Comparison of ENCODE assay signal across 19 cellular contexts in the genomic region with DNA sequence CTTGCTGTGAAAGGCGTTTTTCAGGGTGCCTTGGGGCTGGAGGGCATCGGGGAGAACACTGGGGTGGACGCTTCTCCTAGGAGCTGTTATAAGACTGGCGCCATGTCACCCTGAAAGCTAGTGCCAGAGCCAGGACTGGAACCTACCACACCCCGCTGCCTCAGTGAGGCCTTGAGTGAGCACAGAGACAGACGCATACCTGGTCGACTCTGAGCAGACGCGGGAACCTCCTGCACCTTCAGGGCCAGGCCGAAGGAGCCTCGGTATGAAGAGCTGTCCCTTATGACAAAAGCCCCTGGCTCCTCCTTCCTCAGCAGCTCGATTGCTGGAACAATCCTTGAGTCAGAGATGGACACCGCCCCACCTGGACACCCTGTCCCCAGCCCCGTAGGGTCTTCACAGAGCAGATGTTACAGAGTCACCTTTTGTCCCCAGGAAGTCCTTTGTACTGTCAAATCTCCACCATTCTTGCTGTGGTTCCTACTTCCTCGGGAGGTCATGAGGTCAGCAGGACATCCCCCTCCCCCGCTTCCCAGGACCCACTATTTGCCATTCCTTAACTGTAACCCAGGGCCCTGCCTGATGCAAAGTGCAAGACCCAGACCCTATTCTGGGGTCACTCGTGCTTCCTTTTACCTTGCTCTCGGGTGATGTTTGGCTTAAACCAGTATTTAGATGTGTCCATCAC. TPM values are rescaled to one million over a fixed set of nuclear protein-coding genes. Genes with fewer than 3 reads are reported as not detected.
DNase-seq lines count a peak whose midpoint lies in the region; ATAC-seq and TF ChIP-seq lines count a peak whose summit lies in the region.
"Had no signal": no experiment of that assay in that cellular context is flagged by ENCODE, and none has a peak within 500 bp of the region (broad histone marks: within the 10 kb centered on the region; RNA-seq: fewer than 3 reads in every experiment).

No MANE protein-coding gene starts in this region.

- ATAC-seq in activated CD4-positive, alpha-beta T cell treated with anti-CD3 and anti-CD28 coated beads for 36 hours = no peak
- no peak for ATAC-seq in T-helper 17 cell
- ATAC-seq in GM18858 (IDR thresholded peaks at IDR 0.05; ENCODE audit: unreplicated experiment) = no peak
- ATAC-seq: gastroesophageal sphincter had no signal

- no peaks in the 10 kb centered on the region for H3K9me3 ChIP-seq in T-helper 17 cell (ENCODE audit: control insufficient read depth, low read length, poor library complexity, severe bottlenecking)
- no peaks in the 10 kb centered on the region for H3K9me3 ChIP-seq in esophagus squamous epithelium
- H3K9me3 ChIP-seq in HAP-1 = no peaks in the 10 kb centered on the region
- H3K9me3 ChIP-seq: colonic mucosa, gastroesophageal sphincter, thyroid gland had no signal

- in situ Hi-C loops in HAP-1 (cut with MboI; ENCODE audit: low sequenced_read_pairs) = no loop called here

- no peak for DNase-seq in activated CD4-positive, alpha-beta T cell treated with anti-CD3 and anti-CD28 coated beads for 36 hours
- DNase-seq in activated CD4-positive, alpha-beta T cell treated with anti-CD3 and anti-CD28 coated beads for 4 hours = no peak
- DNase-seq in T-helper 17 cell (no peak), esophagus squamous epithelium (lab: John Stamatoyannopoulos, UW) (no peak), HAP-1 (ENCODE audit: low spot score in 2 of 2) (no peak), ureter (ENCODE audit: low spot score) (no peak)
- DNase-seq: activated effector memory CD4-positive, alpha-beta T cell treated with Interleukin-2 at 50 U/mL for 16 hours; anterior cingulate cortex; colonic mucosa; NCI-H146; NCI-H345; SW 1271; thyroid gland had no signal

- H3K36me3 ChIP-seq in esophagus squamous epithelium = peaks cover 0 to 88% (median 6%) of the 10 kb centered on the region in 3 donors
- no peaks in the 10 kb centered on the region for H3K36me3 ChIP-seq in HAP-1 (replicated peaks)
- H3K36me3 ChIP-seq: colonic mucosa, gastroesophageal sphincter had no signal

- H3K36me3 Mint-ChIP-seq in activated CD4-positive, alpha-beta T cell treated with anti-CD3 and anti-CD28 coated beads for 36 hours (ENCODE audit: low read depth) = no peaks in the 10 kb centered on the region
- no peaks in the 10 kb centered on the region for H3K36me3 Mint-ChIP-seq in T-helper 17 cell (ENCODE audit: low read depth)

- H3K9me3 Mint-ChIP-seq in activated CD4-positive, alpha-beta T cell treated with anti-CD3 and anti-CD28 coated beads for 36 hours (ENCODE audit: low read depth) = no peaks in the 10 kb centered on the region

- H3K27me3 Mint-ChIP-seq in activated CD4-positive, alpha-beta T cell treated with anti-CD3 and anti-CD28 coated beads for 36 hours = no peaks in the 10 kb centered on the region
- H3K27me3 Mint-ChIP-seq in T-helper 17 cell = no peaks in the 10 kb centered on the region

- 70 to 84% methylated on average over 9 to 16 of the region's 18 CpGs for WGBS in esophagus squamous epithelium, 2 donors

- H3K27me3 ChIP-seq in esophagus squamous epithelium (no peaks in the 10 kb centered on the region), HAP-1 (ENCODE audit: low read depth) (no peaks in the 10 kb centered on the region)
- H3K27me3 ChIP-seq: colonic mucosa, gastroesophageal sphincter, thyroid gland had no signal

- no peak overlapping the region for H3K4me3 ChIP-seq in esophagus squamous epithelium
- H3K4me3 ChIP-seq in skin epidermis = no peak overlapping the region
- no peak overlapping the region for H3K4me3 ChIP-seq in HAP-1
- H3K4me3 ChIP-seq: colonic mucosa, gastroesophageal sphincter, thyroid gland had no signal

- POLR2A ChIA-PET in activated CD4-positive, alpha-beta T cell treated with anti-CD3 and anti-CD28 coated beads for 36 hours (lab: Charles Lee) = interaction anchor here (0.6 kb wide), 1 partner anchor 63 kb away, joined by 3 read pairs; no protein-coding TSS in a partner anchor

- peaks cover 82% of the 10 kb centered on the region for H3K4me1 Mint-ChIP-seq in activated CD4-positive, alpha-beta T cell treated with anti-CD3 and anti-CD28 coated beads for 36 hours
- H3K4me1 Mint-ChIP-seq in T-helper 17 cell = peaks cover 54% of the 10 kb centered on the region

- no peak for TF ChIP-seq POLR2A in esophagus squamous epithelium (IDR thresholded peaks at IDR 0.05)

- intact Hi-C loops in activated CD4-positive, alpha-beta T cell treated with anti-CD3 and anti-CD28 coated beads for 36 hours (cut with DNase I, micrococcal nuclease) = loop anchor here in 1 of 2 experiments (5.0 kb wide), 1 partner anchor 42 kb away; a partner anchor contains a TSS
- intact Hi-C loops in esophagus squamous epithelium (cut with DNase I) = no loop called here

- CTCF ChIA-PET in activated CD4-positive, alpha-beta T cell treated with anti-CD3 and anti-CD28 coated beads for 36 hours (lab: Charles Lee) = interaction anchor here (0.6 to 1.3 kb wide), 2 partner anchors 37 to 48 kb away, joined by 3 to 4 read pairs; no protein-coding TSS in a partner anchor

- no peak for TF ChIP-seq CTCF in esophagus squamous epithelium (IDR thresholded peaks at IDR 0.05)

- peaks cover 21 to 100% (median 61%) of the 10 kb centered on the region in 3 donors for H3K4me1 ChIP-seq in esophagus squamous epithelium
- no peaks in the 10 kb centered on the region for H3K4me1 ChIP-seq in HAP-1

- H3K4me3 Mint-ChIP-seq in activated CD4-positive, alpha-beta T cell treated with anti-CD3 and anti-CD28 coated beads for 36 hours = no peak overlapping the region
- H3K4me3 Mint-ChIP-seq in T-helper 17 cell = no peak overlapping the region

- peak overlapping the region; percentile 80 for H3K27ac Mint-ChIP-seq in activated CD4-positive, alpha-beta T cell treated with anti-CD3 and anti-CD28 coated beads for 36 hours
- H3K27ac Mint-ChIP-seq in T-helper 17 cell = peak overlapping the region; percentile 96

- H3K27ac ChIP-seq in esophagus squamous epithelium (peak overlapping the region; percentile 6 to 92 (median 90)), skin epidermis (peak overlapping the region in 12 of 21 experiments; percentile 15 to 83 (median 58))
- H3K27ac ChIP-seq: colonic mucosa, VCaP had no signal

RNA-seq across cellular contexts. Expression of a gene that starts 17.0 kb away (rescaled TPM):
- total RNA-seq in activated CD4-positive, alpha-beta T cell treated with anti-CD3 and anti-CD28 coated beads for 36 hours = 10 to 100 TPM; 10.8 to 12.8 TPM
- total RNA-seq in T-helper 17 cell (1 to 10 TPM in 1 of 2 donors, under 1 TPM in 1; 0.77 to 1.7 TPM), esophagus squamous epithelium (100 to 1,000 TPM in 1 of 4 donors, 10 to 100 TPM in 3; 34.6 to 104 (median 71.1) TPM), ureter (53.1 TPM)
- total RNA-seq: endothelial cell of umbilical vein, skeletal muscle tissue had no signal

RNA-seq across cellular contexts. Expression of a gene that starts 41.2 kb away (rescaled TPM):
- 10 to 100 TPM; 40.2 to 45.6 TPM for total RNA-seq in activated CD4-positive, alpha-beta T cell treated with anti-CD3 and anti-CD28 coated beads for 36 hours
- 1 to 10 TPM; 5.7 to 7.0 TPM for total RNA-seq in T-helper 17 cell
- 100 to 1,000 TPM in 1 of 4 donors, 10 to 100 TPM in 3; 27.1 to 154 (median 73.0) TPM for total RNA-seq in esophagus squamous epithelium
- 505 TPM for total RNA-seq in ureter

Comparison
In these comparisons a context has a peak if more than half of its experiments do, and no peak if none do; other contexts are left out.
1. RNA of a gene that starts 17.0 kb away (total RNA-seq): 34.6 to 104 TPM in esophagus squamous epithelium, 53.1 TPM in ureter (single experiment) and 10.8 to 12.8 TPM in activated CD4-positive, alpha-beta T cell treated with anti-CD3 and anti-CD28 coated beads for 36 hours; 0.77 to 1.7 TPM in T-helper 17 cell; every median in the first group is over 4 times any median in the second.